In genomic region chr11:61111786-61112517, GRCh38 we compare ENCODE assay signal across 16 cellular contexts. TPM values are rescaled to one million over a fixed set of nuclear protein-coding genes. Genes with fewer than 3 reads are reported as not detected.
DNase-seq lines count a peak whose midpoint lies in the region; ATAC-seq and TF ChIP-seq lines count a peak whose summit lies in the region.
"Had no signal": no experiment of that assay in that cellular context is flagged by ENCODE, and none has a peak within 500 bp of the region (broad histone marks: within the 10 kb centered on the region; RNA-seq: fewer than 3 reads in every experiment).

No MANE protein-coding gene starts in this region.

- H3K4me1 Mint-ChIP-seq in activated T-helper 2 cell treated with anti-CD3 and anti-CD28 coated beads, Interferon-gamma antibody, Interleukin-2, Interleukin-4, amounts not matched to agents 10 μg/mL and 5 μg/mL and 100 μg/mL, durations not matched to agents 14 hours and 24 hours and 36 hours (ENCODE audit: low read depth) = peaks cover 94% of the 10 kb centered on the region

- H3K79me2 ChIP-seq in osteoblast (ENCODE audit: insufficient read depth, low read length) = no peaks in the 10 kb centered on the region

- H3K36me3 Mint-ChIP-seq in activated T-helper 2 cell treated with anti-CD3 and anti-CD28 coated beads, Interferon-gamma antibody, Interleukin-2, Interleukin-4, amounts not matched to agents 10 μg/mL and 5 μg/mL and 100 μg/mL, durations not matched to agents 14 hours and 24 hours and 36 hours (ENCODE audit: low read depth) = peaks cover 97% of the 10 kb centered on the region

- H2AFZ ChIP-seq in osteoblast (ENCODE audit: low read length) = no peak overlapping the region

- H3K4me3 ChIP-seq in osteoblast (ENCODE audit: insufficient read depth, low read length) (no peak overlapping the region), psoas muscle (no peak overlapping the region)
- H3K4me3 ChIP-seq: gastrocnemius medialis, tibial nerve had no signal

- H3K4me1 ChIP-seq in osteoblast (ENCODE audit: insufficient read depth, low read length) (no peaks in the 10 kb centered on the region), psoas muscle (no peaks in the 10 kb centered on the region)
- H3K4me1 ChIP-seq: gastrocnemius medialis, tibial nerve had no signal

- H3K4me2 ChIP-seq in osteoblast (ENCODE audit: insufficient read depth, low read length) = no peak overlapping the region

- H3K9me3 ChIP-seq in osteoblast (ENCODE audit: low read depth, low read length) (no peaks in the 10 kb centered on the region), psoas muscle (no peaks in the 10 kb centered on the region)
- H3K9me3 ChIP-seq: gastrocnemius medialis, tibial nerve had no signal

- H3K4me3 Mint-ChIP-seq in activated T-helper 2 cell treated with anti-CD3 and anti-CD28 coated beads, Interferon-gamma antibody, Interleukin-2, Interleukin-4, amounts not matched to agents 10 μg/mL and 5 μg/mL and 100 μg/mL, durations not matched to agents 14 hours and 24 hours and 36 hours (ENCODE audit: low read depth) = peak overlapping the region; percentile 80
- H3K4me3 Mint-ChIP-seq: neural crest cell had no signal

- WGBS in psoas muscle, 3 donors = 84 to 86% (median 85%) methylated on average over 11 of the region's 11 CpGs

- H3K9me3 Mint-ChIP-seq in activated T-helper 2 cell treated with anti-CD3 and anti-CD28 coated beads, Interferon-gamma antibody, Interleukin-2, Interleukin-4, amounts not matched to agents 10 μg/mL and 5 μg/mL and 100 μg/mL, durations not matched to agents 14 hours and 24 hours and 36 hours = peaks cover 5% of the 10 kb centered on the region
- H3K9me3 Mint-ChIP-seq: neural crest cell had no signal

- TF ChIP-seq CTCF in osteoblast (IDR thresholded peaks at IDR 0.05; ENCODE audit: extremely low read depth, low read depth, low read length) (no peak), psoas muscle (IDR thresholded peaks at IDR 0.05) (no peak)

- H4K20me1 ChIP-seq in osteoblast (ENCODE audit: insufficient read depth, low read length) = no peaks in the 10 kb centered on the region

- intact Hi-C loops in activated T-helper 2 cell treated with anti-CD3 and anti-CD28 coated beads, Interferon-gamma antibody, Interleukin-2, Interleukin-4, amounts not matched to agents 10 μg/mL and 5 μg/mL and 100 μg/mL, durations not matched to agents 14 hours and 24 hours and 36 hours (cut with micrococcal nuclease) = loop anchor here (1.0 to 5.0 kb wide), 6 partner anchors 21 to 200 kb away; partner anchors contain the start of genes TMEM109 and VPS37C
- intact Hi-C loops in psoas muscle (cut with DNase I) = no loop called here

- peak overlapping the region; percentile 91 for H3K27ac Mint-ChIP-seq in activated T-helper 2 cell treated with anti-CD3 and anti-CD28 coated beads, Interferon-gamma antibody, Interleukin-2, Interleukin-4, amounts not matched to agents 10 μg/mL and 5 μg/mL and 100 μg/mL, durations not matched to agents 14 hours and 24 hours and 36 hours

- no peaks in the 10 kb centered on the region for H3K27me3 Mint-ChIP-seq in activated T-helper 2 cell treated with anti-CD3 and anti-CD28 coated beads, Interferon-gamma antibody, Interleukin-2, Interleukin-4, amounts not matched to agents 10 μg/mL and 5 μg/mL and 100 μg/mL, durations not matched to agents 14 hours and 24 hours and 36 hours (ENCODE audit: low read depth)

- H3K36me3 ChIP-seq in osteoblast (ENCODE audit: insufficient read depth, low read length) (no peaks in the 10 kb centered on the region), psoas muscle (ENCODE audit: insufficient read depth in 1 of 2, low read depth in 1 of 2) (no peaks in the 10 kb centered on the region)
- H3K36me3 ChIP-seq: gastrocnemius medialis, tibial nerve had no signal

- no peak overlapping the region for H3K27ac ChIP-seq in osteoblast (ENCODE audit: low read depth, low read length)
- H3K27ac ChIP-seq in psoas muscle = no peak overlapping the region
- H3K27ac ChIP-seq: gastrocnemius medialis, tibial nerve had no signal

- ATAC-seq in psoas muscle (no peak), left lobe of liver (no peak)
- ATAC-seq: gastrocnemius medialis had no signal

- DNase-seq in CD1c-positive myeloid dendritic cell (ENCODE audit: extremely low spot score) (peak; percentile 43), T-helper 22 cell (ENCODE audit: low read depth) (peak; percentile 64), osteoblast (ENCODE audit: insufficient read length, low spot score, missing footprints) (peak; percentile 67), putamen (ENCODE audit: low spot score) (no peak), psoas muscle (no peak), left lobe of liver (ENCODE audit: low spot score) (no peak), inferior parietal cortex (ENCODE audit: extremely low spot score) (no peak)
- peak; percentile 73 for DNase-seq in activated T-helper 2 cell treated with anti-CD3 and anti-CD28 coated beads, Interferon-gamma antibody, Interleukin-2, Interleukin-4, amounts not matched to agents 10 μg/mL and 5 μg/mL and 100 μg/mL, durations not matched to agents 14 hours and 24 hours and 36 hours (ENCODE audit: low spot score)
- DNase-seq: amygdala, gastrocnemius medialis, Kasumi-1, NCI-H2171 treated with DMSO at 0.1 percent for 48 hours, OCI-M1 had no signal

- H3K27me3 ChIP-seq in osteoblast (ENCODE audit: insufficient read depth, low read length) (no peaks in the 10 kb centered on the region), psoas muscle (ENCODE audit: insufficient read depth in 3 of 3, low read length in 2 of 3) (no peaks in the 10 kb centered on the region)
- H3K27me3 ChIP-seq: gastrocnemius medialis, tibial nerve had no signal

RNA-seq across cellular contexts. Expression of gene CD5, which starts 9.7 kb away (rescaled TPM):
- 395 and 399 TPM in 2 replicates for total RNA-seq in activated T-helper 2 cell treated with anti-CD3 and anti-CD28 coated beads, Interferon-gamma antibody, Interleukin-2, Interleukin-4, amounts not matched to agents 10 μg/mL and 5 μg/mL and 100 μg/mL, durations not matched to agents 14 hours and 24 hours and 36 hours
- not detected in 2 replicates for total RNA-seq in osteoblast
- total RNA-seq in psoas muscle = under 1 TPM in 3 of 4 donors, not detected in 1; 0.08 to 0.17 (median 0.17) TPM
- under 1 TPM in 2 of 3 donors, not detected in 1; 0.04 to 0.05 TPM for polyA plus RNA-seq in psoas muscle
- 0.55 TPM for total RNA-seq in left lobe of liver
- total RNA-seq: Daoy, neural crest cell had no signal

RNA-seq across cellular contexts. Expression of gene VPS37C, which starts 49.3 kb away (rescaled TPM):
- total RNA-seq in activated T-helper 2 cell treated with anti-CD3 and anti-CD28 coated beads, Interferon-gamma antibody, Interleukin-2, Interleukin-4, amounts not matched to agents 10 μg/mL and 5 μg/mL and 100 μg/mL, durations not matched to agents 14 hours and 24 hours and 36 hours = 10.6 and 12.5 TPM in 2 replicates
- total RNA-seq in osteoblast (16.8 and 19.2 TPM in 2 replicates), psoas muscle (10 to 100 TPM; 16.9 to 27.3 (median 23.5) TPM), left lobe of liver (5.9 TPM)
- polyA plus RNA-seq in psoas muscle = 10 to 100 TPM; 18.9 to 39.8 (median 25.6) TPM

Comparison
In these comparisons a context has a peak if more than half of its experiments do, and no peak if none do; other contexts are left out.
1. DNase-seq: peak in CD1c-positive myeloid dendritic cell (single experiment), T-helper 22 cell (single experiment), activated T-helper 2 cell treated with anti-CD3 and anti-CD28 coated beads, Interferon-gamma antibody, Interleukin-2, Interleukin-4, amounts not matched to agents 10 μg/mL and 5 μg/mL and 100 μg/mL, durations not matched to agents 14 hours and 24 hours and 36 hours (single experiment) and osteoblast (single experiment); none in putamen (single experiment), psoas muscle (0 of 2), left lobe of liver (single experiment) and inferior parietal cortex (single experiment).
2. RNA of gene CD5, which starts 9.7 kb away (total RNA-seq): 395 to 399 TPM in activated T-helper 2 cell treated with anti-CD3 and anti-CD28 coated beads, Interferon-gamma antibody, Interleukin-2, Interleukin-4, amounts not matched to agents 10 μg/mL and 5 μg/mL and 100 μg/mL, durations not matched to agents 14 hours and 24 hours and 36 hours; 0.55 TPM in left lobe of liver (single experiment), 0.08 to 0.17 TPM in psoas muscle and not detected in osteoblast; every median in the first group is over 100 times any median in the second.